8 cellular contexts compared by ENCODE assay signal in the genomic region with DNA sequence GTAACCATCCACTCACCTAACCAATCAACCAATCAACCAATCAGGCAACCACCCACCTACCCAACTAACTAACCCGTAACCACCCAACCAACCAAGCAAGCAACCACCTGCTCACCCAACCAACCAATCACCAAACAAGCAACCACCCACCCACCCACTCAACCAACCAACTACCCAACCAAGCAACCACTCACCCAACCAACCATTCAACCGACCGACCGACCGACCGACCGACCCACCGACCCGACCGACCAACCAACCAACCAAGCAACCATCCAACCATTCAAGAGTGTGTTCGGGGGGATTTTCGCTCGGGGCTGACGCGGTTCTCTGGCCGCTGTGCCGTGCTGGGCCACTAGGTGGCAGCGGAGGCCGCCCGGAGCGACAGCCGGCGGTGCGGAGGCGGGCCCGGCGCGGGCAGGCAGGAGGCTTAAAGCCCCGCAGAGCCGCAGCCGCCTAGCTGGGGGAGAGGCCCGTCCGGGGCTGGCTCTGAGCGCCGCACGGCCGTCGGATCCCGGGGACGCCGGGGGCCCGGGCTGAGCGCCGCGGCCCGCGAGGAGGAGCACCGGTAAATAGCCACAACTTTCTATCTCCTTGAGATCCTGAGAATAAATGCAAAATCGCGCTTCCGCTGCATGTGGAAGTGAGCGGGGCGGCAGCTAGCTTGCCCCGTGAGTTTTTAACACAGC. TPM values are rescaled to one million over a fixed set of nuclear protein-coding genes. Genes with fewer than 3 reads are reported as not detected.
DNase-seq lines count a peak whose midpoint lies in the region; ATAC-seq and TF ChIP-seq lines count a peak whose summit lies in the region.

Gene MC5R (plus strand): TSS at position 443 of the 689 bp plus-strand sequence. CDS start 1,617 bp downstream, outside the sequence.

- H3K36me3 ChIP-seq in BLaER1 treated with 17β-estradiol and CSF1 and Interleukin-3, amounts not matched to agents 10 nM and 100 nM, result no peaks in the 10 kb centered on the region
- no peaks in the 10 kb centered on the region for H3K36me3 ChIP-seq in Panc1 (ENCODE audit: control insufficient read depth, insufficient read depth, low read length)

- CTCF ChIA-PET in Panc1 (lab: Charles Lee), result interaction anchor here (0.7 kb wide), 2 partner anchors 277 to 570 kb away, joined by 3 read pairs; no protein-coding TSS in a partner anchor

- TF ChIP-seq CTCF in Panc1 (IDR thresholded peaks at IDR 0.05) (peak; percentile 97), fibroblast of villous mesenchyme (IDR thresholded peaks at IDR 0.05; ENCODE audit: insufficient read depth, low read depth, low read length) (peak; percentile 87)

- no peaks in the 10 kb centered on the region for H3K9me3 ChIP-seq in BLaER1 treated with 17β-estradiol and CSF1 and Interleukin-3, amounts not matched to agents 10 nM and 100 nM (replicated peaks in 1 of 11)
- no peaks in the 10 kb centered on the region for H3K9me3 ChIP-seq in Panc1 (ENCODE audit: control insufficient read depth, insufficient read depth, low read depth, low read length)

- BruUV-seq in Panc1 (replicated peaks; lab: Mats Ljungman, UMichigan), result no TSS peak

- peaks cover 0 to 5% (median 0%) of the 10 kb centered on the region in 11 experiments; a peak in 5 of 22 replicates for H3K27me3 ChIP-seq in BLaER1 treated with 17β-estradiol and CSF1 and Interleukin-3, amounts not matched to agents 10 nM and 100 nM
- H3K27me3 ChIP-seq in Panc1 (ENCODE audit: control insufficient read depth, insufficient read depth, low read length), result peaks cover 9% of the 10 kb centered on the region

- intact Hi-C loops in Panc1 (cut with micrococcal nuclease; ENCODE audit: unreplicated experiment), result loop anchor here (5.0 kb wide), 1 partner anchor 263 kb away; no protein-coding TSS in a partner anchor

- H3K4me2 ChIP-seq in BLaER1 treated with 17β-estradiol and CSF1 and Interleukin-3, amounts not matched to agents 10 nM and 100 nM, result peak within 1 kb of the TSS; percentile 61 to 92 (median 69); a peak in 21 of 22 replicates

- in situ Hi-C loops in Panc1 (cut with HindIII; ENCODE audit: low pct_unique_long_range_greater_than_20kb, low sequenced_read_pairs), result no loop called here

- DNase-seq in GM19238 (ENCODE audit: insufficient read length, low spot score), result peak; percentile 75
- no peak for DNase-seq in Panc1 (ENCODE audit: low read depth, low spot score)
- peak; percentile 48 to 51 for DNase-seq in activated T-helper 1 cell treated with anti-CD3 and anti-CD28 coated beads, Interleukin-2, amount 50 U/mL, for 16 hours (ENCODE audit: low read depth in 1 of 2, low spot score in 1 of 2)
- DNase-seq in fibroblast of villous mesenchyme (ENCODE audit: low read depth), result peak; percentile 19
- peak in 49 of 56 donors; percentile 1 to 74 (median 25) for DNase-seq in nucleus accumbens (lab: John Stamatoyannopoulos, UW)
- peak in 42 of 49 donors; percentile 2 to 79 (median 36) for DNase-seq in substantia nigra (lab: John Stamatoyannopoulos, UW)

- H4K20me1 ChIP-seq in BLaER1 treated with 17β-estradiol and CSF1 and Interleukin-3, amounts not matched to agents 10 nM and 100 nM, result no peaks in the 10 kb centered on the region; a peak in 1 of 22 replicates

- POLR2A ChIA-PET in Panc1 (lab: Charles Lee), result no interaction called here

- ATAC-seq in HG03378 (IDR thresholded peaks at IDR 0.05; ENCODE audit: unreplicated experiment) (peak; percentile 62), Panc1 (peak; percentile 96)

- peak within 1 kb of the TSS in 2 of 11 experiments; percentile 29 to 31; a peak in 4 of 22 replicates for H3K9ac ChIP-seq in BLaER1 treated with 17β-estradiol and CSF1 and Interleukin-3, amounts not matched to agents 10 nM and 100 nM

- peak within 1 kb of the TSS in 5 of 10 experiments; percentile 6 to 46 (median 37); a peak in 4 of 20 replicates for H3K4me3 ChIP-seq in BLaER1 treated with 17β-estradiol and CSF1 and Interleukin-3, amounts not matched to agents 10 nM and 100 nM
- peak within 1 kb of the TSS; percentile 36 to 39 for H3K4me3 ChIP-seq in Panc1 (ENCODE audit: low read depth in 2 of 2, low read length in 2 of 2)
- H3K4me3 ChIP-seq in fibroblast of villous mesenchyme (ENCODE audit: low read depth, low read length), result peak within 1 kb of the TSS; percentile 40

- H3K4me1 ChIP-seq in BLaER1 treated with 17β-estradiol and CSF1 and Interleukin-3, amounts not matched to agents 10 nM and 100 nM, result 0 out of 20 replicates have a peak, but pooled peaks cover 0 to 5% (median 0%) of the 10 kb centered on the region in 10 experiments
- no peaks in the 10 kb centered on the region for H3K4me1 ChIP-seq in Panc1 (ENCODE audit: control insufficient read depth, insufficient read depth, low read length)

- no peak within 1 kb of the TSS for H3K27ac ChIP-seq in BLaER1 treated with 17β-estradiol and CSF1 and Interleukin-3, amounts not matched to agents 10 nM and 100 nM
- H3K27ac ChIP-seq in Panc1 (ENCODE audit: low read length), result no peak within 1 kb of the TSS
- no peak within 1 kb of the TSS for H3K27ac ChIP-seq in substantia nigra (ENCODE audit: low read depth, low read length, poor library complexity, severe bottlenecking)

RNA-seq across cellular contexts. Expression of gene MC5R, which starts in this region (rescaled TPM):
- not detected for total RNA-seq in Panc1 (2021; ENCODE audit: unreplicated experiment)
- polyA plus RNA-seq in Panc1 (2012; ENCODE audit: insufficient read length), result not detected
- total RNA-seq in fibroblast of villous mesenchyme, result not detected in 2 replicates

Comparison
In these comparisons a context has a peak if more than half of its experiments do, and no peak if none do; other contexts are left out.
1. Peak in ATAC-seq and H3K4me3 ChIP-seq in Panc1; RNA of the gene not detected or under 1 TPM.
2. Peak in DNase-seq and H3K4me3 ChIP-seq in fibroblast of villous mesenchyme; RNA of the gene not detected or under 1 TPM.